ENCODE assay signal across 8 cellular contexts in genomic region chr11:2444301-2445106, GRCh38. TPM values are rescaled to one million over a fixed set of nuclear protein-coding genes. Genes with fewer than 3 reads are reported as not detected.
DNase-seq lines count a peak whose midpoint lies in the region; ATAC-seq, FAIRE-seq and TF ChIP-seq lines count a peak whose summit lies in the region.

Gene KCNQ1 (plus strand): TSS chr11:2445008. CDS start chr11:2445099, 91 bp downstream.
Gene TRPM5 (minus strand): TSS chr11:2444514. CDS start chr11:2423036, 21,478 bp downstream.

- H3K4me3 ChIP-seq in GM12865 (ENCODE audit: low read depth, low read length) = no peak within 1 kb of the TSS
- H3K4me3 ChIP-seq in small intestine (ENCODE audit: low read depth in 1 of 2, low read length in 2 of 2) = peak within 1 kb of the TSS; percentile 37 to 75

- FAIRE-seq in small intestine (lab: Jason Lieb, UNC) = no peak

- DNase-seq in GM12865 (ENCODE audit: low read depth) (peak; percentile 28), NOMO-1 treated with dmso at 0.1 percent for 144 hours (lab: John Stamatoyannopoulos, UW; ENCODE audit: unreplicated experiment) (peak; percentile 65), left cardiac atrium (no peak), small intestine (peak; percentile 81), NCI-H1930 (lab: John Stamatoyannopoulos, UW) (no peak), SK-N-DZ (ENCODE audit: low spot score) (no peak), GM03348 (ENCODE audit: low spot score) (no peak)

- no peaks in the 10 kb centered on the region for H3K9me3 Mint-ChIP-seq in activated T-helper 17 cell treated with anti-CD3 and anti-CD28 coated beads, Interleukin-2, amount 50 U/mL, for 72 hours

- H3K36me3 Mint-ChIP-seq in activated T-helper 17 cell treated with anti-CD3 and anti-CD28 coated beads, Interleukin-2, amount 50 U/mL, for 72 hours (ENCODE audit: low read depth) = no peaks in the 10 kb centered on the region

- H3K27me3 ChIP-seq in small intestine (ENCODE audit: control insufficient read depth in 2 of 2, insufficient read depth in 2 of 2, low read length in 2 of 2) = no peaks in the 10 kb centered on the region

- H3K36me3 ChIP-seq in small intestine (ENCODE audit: control insufficient read depth in 2 of 2, insufficient read depth in 2 of 2, low read length in 2 of 2) = no peaks in the 10 kb centered on the region

- no peaks in the 10 kb centered on the region for H3K9me3 ChIP-seq in small intestine (ENCODE audit: control insufficient read depth, low read depth)

- peak within 1 kb of the TSS; percentile 45 to 75 for H3K27ac ChIP-seq in small intestine (ENCODE audit: low read depth in 1 of 2, low read length in 1 of 2)

- H3K27ac Mint-ChIP-seq in activated T-helper 17 cell treated with anti-CD3 and anti-CD28 coated beads, Interleukin-2, amount 50 U/mL, for 72 hours = peak within 1 kb of the TSS; percentile 75

- 0 to 1% (median 1%) methylated on average over 14 to 69 of the region's 76 CpGs for WGBS in small intestine, 3 donors

- TF ChIP-seq CTCF in GM12865 (IDR thresholded peaks at IDR 0.05; ENCODE audit: insufficient read depth, low read depth, low read length, missing control alignments) = no peak

- H3K4me1 ChIP-seq in small intestine (ENCODE audit: control insufficient read depth in 2 of 2, insufficient read depth in 1 of 2, low read depth in 1 of 2, low read length in 1 of 2) = peaks cover 0 to 8% of the 10 kb centered on the region in 2 donors

- intact Hi-C loops in left cardiac atrium (cut with DNase I) = loop anchor here in 1 of 2 donors (5.0 kb wide), 1 partner anchor 73 kb away; no protein-coding TSS in a partner anchor

- peak; percentile 78 for ATAC-seq in activated T-helper 17 cell treated with anti-CD3 and anti-CD28 coated beads, Interleukin-2, amount 50 U/mL, for 72 hours (replicated peaks)
- peak; percentile 83 to 87 for ATAC-seq in left cardiac atrium

- no peaks in the 10 kb centered on the region for H3K27me3 Mint-ChIP-seq in activated T-helper 17 cell treated with anti-CD3 and anti-CD28 coated beads, Interleukin-2, amount 50 U/mL, for 72 hours

- H3K4me3 Mint-ChIP-seq in activated T-helper 17 cell treated with anti-CD3 and anti-CD28 coated beads, Interleukin-2, amount 50 U/mL, for 72 hours = peak within 1 kb of the TSS; percentile 91

- H3K4me1 Mint-ChIP-seq in activated T-helper 17 cell treated with anti-CD3 and anti-CD28 coated beads, Interleukin-2, amount 50 U/mL, for 72 hours = peaks cover 15% of the 10 kb centered on the region

RNA-seq across cellular contexts. Expression of gene KCNQ1, which starts in this region (rescaled TPM):
- 1 to 10 TPM; 7.0 to 9.7 TPM for total RNA-seq in activated T-helper 17 cell treated with anti-CD3 and anti-CD28 coated beads, Interleukin-2, amount 50 U/mL, for 72 hours
- 10 to 100 TPM; 33.5 to 39.7 TPM for total RNA-seq in left cardiac atrium
- polyA plus RNA-seq in small intestine = 10 to 100 TPM; 18.4 to 54.4 (median 21.5) TPM
- not detected in 2 replicates for polyA plus RNA-seq in SK-N-DZ (2014; cell fraction: cytosol; rRNA removed)
- not detected in 2 replicates for polyA plus RNA-seq in SK-N-DZ (2014; cell fraction: nucleus; rRNA removed)

RNA-seq across cellular contexts. Expression of gene TRPM5, which starts in this region (rescaled TPM):
- total RNA-seq in activated T-helper 17 cell treated with anti-CD3 and anti-CD28 coated beads, Interleukin-2, amount 50 U/mL, for 72 hours = not detected
- not detected for total RNA-seq in left cardiac atrium
- polyA plus RNA-seq in small intestine = 1 to 10 TPM; 2.6 to 10.0 (median 3.1) TPM
- polyA plus RNA-seq in SK-N-DZ (2014; cell fraction: cytosol; rRNA removed) = 0.26 and 0.38 TPM in 2 replicates
- 2.9 and 3.9 TPM in 2 replicates for polyA plus RNA-seq in SK-N-DZ (2014; cell fraction: nucleus; rRNA removed)

Comparison
In these comparisons a context has a peak if more than half of its experiments do, and no peak if none do; other contexts are left out.
1. DNase-seq: peak in GM12865 (single experiment), NOMO-1 treated with dmso at 0.1 percent for 144 hours (single experiment) and small intestine (single experiment); none in left cardiac atrium (single experiment), NCI-H1930 (0 of 2), SK-N-DZ (single experiment) and GM03348 (single experiment).